Comparison of ENCODE assay signal across 8 cellular contexts in the genomic region with DNA sequence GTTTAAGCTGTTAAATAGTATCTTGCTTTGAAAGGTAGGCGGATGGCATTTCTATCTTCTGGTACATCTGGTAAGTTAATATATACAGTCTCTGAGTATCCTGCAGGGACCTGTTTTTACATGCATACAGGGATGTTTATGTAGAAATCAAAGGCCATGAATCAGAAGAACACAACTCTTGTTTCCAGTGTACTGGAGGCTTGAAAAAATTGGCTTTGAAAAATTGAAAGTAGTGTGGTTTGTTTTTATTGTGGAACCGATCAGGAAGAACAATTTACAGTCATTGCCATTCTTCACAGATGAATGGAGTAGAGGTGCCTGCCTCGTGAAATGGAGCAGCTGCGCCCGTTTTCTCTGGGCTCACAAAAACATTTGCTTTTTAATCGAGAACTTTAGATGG. TPM values are rescaled to one million over a fixed set of nuclear protein-coding genes. Genes with fewer than 3 reads are reported as not detected.
A peak's percentile ranks its signal among the peaks of the same experiment; 100 is the strongest.
DNase-seq lines count a peak whose midpoint lies in the region; ATAC-seq and TF ChIP-seq lines count a peak whose summit lies in the region.

No MANE protein-coding gene starts in this region.

- ATAC-seq in HG02870 (IDR thresholded peaks at IDR 0.05; ENCODE audit: unreplicated experiment): peak; percentile 51

- H3K36me3 ChIP-seq in colonic mucosa: no peaks in the 10 kb centered on the region

- peak overlapping the region; percentile 16 for H3K27ac Mint-ChIP-seq in glutamatergic neuron (ENCODE audit: unreplicated experiment)

- no peaks in the 10 kb centered on the region for H3K36me3 Mint-ChIP-seq in glutamatergic neuron (ENCODE audit: unreplicated experiment)

- no peak overlapping the region for H3K9ac ChIP-seq in colonic mucosa (ENCODE audit: low read depth in 2 of 2, low read length in 2 of 2)

- peak overlapping the region; percentile 67 for H3K4me3 Mint-ChIP-seq in glutamatergic neuron (ENCODE audit: unreplicated experiment)

- no peaks in the 10 kb centered on the region for H3K9me3 Mint-ChIP-seq in glutamatergic neuron (ENCODE audit: unreplicated experiment)

- H3K9me3 ChIP-seq in colonic mucosa: no peaks in the 10 kb centered on the region

- DNase-seq in GM12865 (ENCODE audit: low read depth) (peak; percentile 57), RPMI7951 (ENCODE audit: low read depth) (peak; percentile 4), glutamatergic neuron (no peak), amygdala (lab: John Stamatoyannopoulos, UW) (no peak), GM10248 (ENCODE audit: extremely low spot score) (no peak), NOMO-1 (lab: John Stamatoyannopoulos, UW; ENCODE audit: unreplicated experiment in 2 of 2) (no peak), colonic mucosa (no peak)

- H3K4me1 ChIP-seq in colonic mucosa: no peaks in the 10 kb centered on the region

- no peaks in the 10 kb centered on the region for H3K27me3 ChIP-seq in colonic mucosa

- no peaks in the 10 kb centered on the region for H3K27me3 Mint-ChIP-seq in glutamatergic neuron (ENCODE audit: unreplicated experiment)

- no peak overlapping the region for H3K27ac ChIP-seq in colonic mucosa

- CTCF ChIA-PET in GM10248 (lab: Yijun Ruan, JAX): interaction anchor here (1.2 to 1.4 kb wide), 2 partner anchors 12 to 91 kb away, joined by 3 read pairs; no protein-coding TSS in a partner anchor

- H3K4me3 ChIP-seq in GM12865 (ENCODE audit: low read depth, low read length) (peak overlapping the region; percentile 37), colonic mucosa (no peak overlapping the region)

- intact Hi-C loops in colonic mucosa (cut with DNase I): no loop called here

- H3K4me1 Mint-ChIP-seq in glutamatergic neuron (ENCODE audit: low read depth, unreplicated experiment): peaks cover 23% of the 10 kb centered on the region

- TF ChIP-seq CTCF in GM12865 (IDR thresholded peaks at IDR 0.05; ENCODE audit: insufficient read depth, low read depth, low read length, missing control alignments) (no peak), glutamatergic neuron (IDR thresholded peaks at IDR 0.05; ENCODE audit: partially characterized antibody, unreplicated experiment) (no peak), GM10248 (IDR thresholded peaks at IDR 0.05; ENCODE audit: control extremely low read depth, extremely low read depth, low read depth, missing control alignments) (no peak), colonic mucosa (IDR thresholded peaks at IDR 0.05) (no peak)

- POLR2A ChIA-PET in GM10248 (lab: Yijun Ruan, JAX): no interaction called here

RNA-seq across cellular contexts. Expression of a gene that starts 54.0 kb away (rescaled TPM):
- total RNA-seq in RPMI7951 (2014; rRNA removed; shearing (Covaris generic)): 167 and 175 TPM in 2 replicates
- total RNA-seq in glutamatergic neuron (ENCODE audit: unreplicated experiment): 20.7 TPM
- 10 to 100 TPM; 44.9 to 53.3 TPM for total RNA-seq in colonic mucosa

Comparison
In these comparisons a context has a peak if more than half of its experiments do, and no peak if none do; other contexts are left out.
1. DNase-seq: peak in GM12865 (single experiment) and RPMI7951 (single experiment); none in glutamatergic neuron (single experiment), amygdala (0 of 56), GM10248 (single experiment), NOMO-1 (0 of 2) and colonic mucosa (single experiment).